In the genomic region with DNA sequence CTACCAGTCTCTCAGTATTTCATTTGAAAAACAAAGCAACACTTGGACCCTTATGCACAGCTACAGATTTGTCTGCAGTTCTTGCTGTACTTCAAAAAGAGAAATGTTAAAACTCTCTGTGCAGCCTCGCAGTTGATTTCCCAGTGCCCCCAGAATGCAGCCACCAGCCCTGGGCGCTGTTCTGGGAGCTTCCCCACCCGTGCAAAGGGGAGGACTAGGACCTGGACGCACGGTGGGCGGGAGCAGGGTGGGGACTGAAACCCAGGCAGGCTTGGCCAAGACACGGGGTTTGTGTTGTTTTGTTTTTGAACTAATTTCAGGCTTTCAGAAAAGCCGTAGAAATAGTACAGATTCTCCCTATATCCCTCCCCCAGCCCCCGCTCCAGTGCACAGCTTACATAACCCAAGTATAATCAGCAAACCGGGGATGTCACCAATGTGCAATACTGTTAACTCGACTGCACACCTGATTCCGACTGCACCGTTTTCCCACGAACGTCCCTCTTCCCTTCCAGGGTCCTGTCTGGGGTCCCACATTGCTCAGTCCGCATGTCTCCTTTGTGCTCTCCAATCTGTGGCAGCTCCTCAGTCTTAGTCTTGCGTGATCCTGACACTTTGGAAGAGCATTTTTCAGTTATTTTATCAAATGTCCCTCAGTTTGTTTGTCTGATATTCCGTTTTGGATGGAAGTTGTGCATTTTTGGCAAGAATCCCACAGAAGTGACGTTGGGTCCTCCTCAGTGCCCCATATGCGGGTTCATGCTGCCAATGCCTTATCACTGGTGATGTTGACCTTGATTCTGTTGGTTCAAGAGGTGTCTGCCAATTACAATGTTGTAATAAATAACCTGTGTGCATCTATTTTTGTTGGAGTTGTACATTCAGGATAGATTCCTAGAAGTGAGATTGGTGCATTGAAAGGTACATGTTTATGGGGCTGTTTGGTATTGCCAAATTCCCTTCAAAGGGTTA, we compare ENCODE assay signal across 15 cellular contexts.
"Had no signal": no experiment of that assay in that cellular context is flagged by ENCODE, and none has a peak within 500 bp of the region (broad histone marks: within the 10 kb centered on the region; RNA-seq: fewer than 3 reads in every experiment).

No MANE protein-coding gene starts in this region.

- ATAC-seq: left colon; natural killer cell treated with Interleukin-12 subunit alpha and Interleukin-12 subunit beta and Interleukin-15 and Interleukin-18, amount 100 ng/mL, for 72 hours had no signal

- H3K27ac Mint-ChIP-seq: mesothelial cell of epicardium; natural killer cell treated with Interleukin-12 subunit alpha and Interleukin-12 subunit beta and Interleukin-15 and Interleukin-18, amount 100 ng/mL, for 72 hours had no signal

- H3K9me3 ChIP-seq: right atrium auricular region, stomach, thoracic aorta had no signal

- H3K27me3 ChIP-seq: right atrium auricular region had no signal

- DNase-seq: cortex of kidney; effector CD8-positive, alpha-beta T cell; heart left ventricle; hippocampal formation; left colon; small intestine; stimulated activated CD4-positive, alpha-beta T cell treated with anti-CD3 and anti-CD28 coated beads, Interleukin-12 subunit alpha, Interleukin-12 subunit beta, amount 100 ng/mL, for 4 hours; stimulated activated naive CD4-positive, alpha-beta T cell; stomach; substantia nigra; trophoblast cell had no signal

- H3K27ac ChIP-seq: heart left ventricle, right atrium auricular region, stomach, thoracic aorta had no signal

- H3K4me3 Mint-ChIP-seq: mesothelial cell of epicardium; natural killer cell treated with Interleukin-12 subunit alpha and Interleukin-12 subunit beta and Interleukin-15 and Interleukin-18, amount 100 ng/mL, for 72 hours had no signal

- H3K9me3 Mint-ChIP-seq: natural killer cell treated with Interleukin-12 subunit alpha and Interleukin-12 subunit beta and Interleukin-15 and Interleukin-18, amount 100 ng/mL, for 72 hours had no signal

- H3K36me3 Mint-ChIP-seq: mesothelial cell of epicardium; natural killer cell treated with Interleukin-12 subunit alpha and Interleukin-12 subunit beta and Interleukin-15 and Interleukin-18, amount 100 ng/mL, for 72 hours had no signal
